ENCODE assay signal across 27 cellular contexts in genomic region chr2:192888090-192888489, GRCh38.
"Had no signal": no experiment of that assay in that cellular context is flagged by ENCODE, and none has a peak within 500 bp of the region (broad histone marks: within the 10 kb centered on the region; RNA-seq: fewer than 3 reads in every experiment).

No MANE protein-coding gene starts in this region.

- DNase-seq: activated CD4-positive, alpha-beta T cell treated with anti-CD3 and anti-CD28 coated beads, Interleukin-2, amount 10 ng/mL, durations not matched to agents 24 days and 14 days; activated CD4-positive, alpha-beta T cell treated with anti-CD3 and anti-CD28 coated beads, Interleukin-2, amount 50 U/mL, for 4 hours; activated CD8-positive, alpha-beta T cell treated with anti-CD3 and anti-CD28 coated beads for 36 hours; activated gamma-delta T cell treated with Interleukin-2 at 50 U/mL for 16 hours; activated naive CD4-positive, alpha-beta T cell treated with anti-CD3 and anti-CD28 coated beads for 36 hours; activated T-cell treated with anti-CD3 and anti-CD28 coated beads, Interleukin-2, amount 50 U/mL, for 24 hours; aorta; brain microvascular endothelial cell; Karpas-422; NCI-H1105; NCI-H187 treated with DMSO at 0.1 percent for 48 hours; NCI-H2171 treated with DMSO at 0.1 percent for 48 hours; NCI-H345; NCI-H524 treated with DMSO at 0.1 percent for 48 hours; NCI-H748 treated with DMSO at 0.1 percent for 48 hours; NK-92 treated with Interleukin-12 subunit alpha and Interleukin-12 subunit beta, amount 100 ng/mL, for 24 hours; OCI-M1; SHP77; SJCRH30 had no signal

- H3K9me3 ChIP-seq: SJCRH30 had no signal

- H3K4me1 Mint-ChIP-seq: activated CD4-positive, alpha-beta T cell treated with anti-CD3 and anti-CD28 coated beads, Interleukin-2, amount 10 ng/mL, durations not matched to agents 24 days and 14 days; central memory CD8-positive, alpha-beta T cell had no signal

- H3K27ac Mint-ChIP-seq: activated CD4-positive, alpha-beta T cell treated with anti-CD3 and anti-CD28 coated beads, Interleukin-2, amount 10 ng/mL, durations not matched to agents 24 days and 14 days; activated CD8-positive, alpha-beta T cell treated with anti-CD3 and anti-CD28 coated beads for 36 hours; activated naive CD4-positive, alpha-beta T cell treated with anti-CD3 and anti-CD28 coated beads for 36 hours; activated naive CD4-positive, alpha-beta T cell treated with anti-CD3 and anti-CD28 coated beads, Interleukin-2, amount 50 U/mL, for 72 hours; activated T-cell treated with anti-CD3 and anti-CD28 coated beads, Interleukin-2, amount 50 U/mL, for 24 hours; activated T-helper 1 cell treated with anti-CD3 and anti-CD28 coated beads, Interleukin-12 subunit alpha, Interleukin-12 subunit beta, Interleukin-2, Interleukin-4 antibody, amounts not matched to agents 30 ng/mL and 10 ng/mL and 1 ng/mL, durations not matched to agents 14 hours and 24 hours and 36 hours; T-helper 1 cell treated with Interleukin-12 subunit alpha and Interleukin-12 subunit beta and Interleukin-4 antibody, amounts not matched to agents 30 μg/mL and 1 μg/mL, for 36 hours; T-helper 2 cell treated with Interferon-gamma antibody and Interleukin-4, amounts not matched to agents 5 μg/mL and 100 μg/mL, for 36 hours had no signal

- H3K27me3 ChIP-seq: brain microvascular endothelial cell, cardiac muscle cell, SJCRH30 had no signal

- H3K4me3 ChIP-seq: cardiac muscle cell, SJCRH30, SK-N-MC had no signal

- H3K4me1 ChIP-seq: SJCRH30 had no signal

- H3K36me3 ChIP-seq: brain microvascular endothelial cell, cardiac muscle cell, SJCRH30 had no signal

- ATAC-seq: activated CD8-positive, alpha-beta T cell treated with anti-CD3 and anti-CD28 coated beads for 36 hours; activated naive CD4-positive, alpha-beta T cell treated with anti-CD3 and anti-CD28 coated beads, Interleukin-2, amount 50 U/mL, for 72 hours had no signal

- H3K9me3 Mint-ChIP-seq: activated CD4-positive, alpha-beta T cell treated with anti-CD3 and anti-CD28 coated beads, Interleukin-2, amount 10 ng/mL, durations not matched to agents 24 days and 14 days; activated CD8-positive, alpha-beta T cell treated with anti-CD3 and anti-CD28 coated beads for 36 hours; activated naive CD4-positive, alpha-beta T cell treated with anti-CD3 and anti-CD28 coated beads for 36 hours; activated T-cell treated with anti-CD3 and anti-CD28 coated beads, Interleukin-2, amount 50 U/mL, for 24 hours; activated T-helper 1 cell treated with anti-CD3 and anti-CD28 coated beads, Interleukin-12 subunit alpha, Interleukin-12 subunit beta, Interleukin-2, Interleukin-4 antibody, amounts not matched to agents 30 ng/mL and 10 ng/mL and 1 ng/mL, durations not matched to agents 14 hours and 24 hours and 36 hours; T-helper 1 cell treated with Interleukin-12 subunit alpha and Interleukin-12 subunit beta and Interleukin-4 antibody, amounts not matched to agents 30 μg/mL and 1 μg/mL, for 36 hours; T-helper 2 cell treated with Interferon-gamma antibody and Interleukin-4, amounts not matched to agents 5 μg/mL and 100 μg/mL, for 36 hours had no signal

- FAIRE-seq: TTC549 had no signal

- H3K4me3 Mint-ChIP-seq: activated CD4-positive, alpha-beta T cell treated with anti-CD3 and anti-CD28 coated beads, Interleukin-2, amount 10 ng/mL, durations not matched to agents 24 days and 14 days; activated CD8-positive, alpha-beta T cell treated with anti-CD3 and anti-CD28 coated beads for 36 hours; activated naive CD4-positive, alpha-beta T cell treated with anti-CD3 and anti-CD28 coated beads for 36 hours; activated T-cell treated with anti-CD3 and anti-CD28 coated beads, Interleukin-2, amount 50 U/mL, for 24 hours; activated T-helper 1 cell treated with anti-CD3 and anti-CD28 coated beads, Interleukin-12 subunit alpha, Interleukin-12 subunit beta, Interleukin-2, Interleukin-4 antibody, amounts not matched to agents 30 ng/mL and 10 ng/mL and 1 ng/mL, durations not matched to agents 14 hours and 24 hours and 36 hours; central memory CD8-positive, alpha-beta T cell; T-helper 1 cell treated with Interleukin-12 subunit alpha and Interleukin-12 subunit beta and Interleukin-4 antibody, amounts not matched to agents 30 μg/mL and 1 μg/mL, for 36 hours; T-helper 2 cell treated with Interferon-gamma antibody and Interleukin-4, amounts not matched to agents 5 μg/mL and 100 μg/mL, for 36 hours had no signal

- H3K27me3 Mint-ChIP-seq: activated CD4-positive, alpha-beta T cell treated with anti-CD3 and anti-CD28 coated beads, Interleukin-2, amount 10 ng/mL, durations not matched to agents 24 days and 14 days; activated CD8-positive, alpha-beta T cell treated with anti-CD3 and anti-CD28 coated beads for 36 hours; activated T-cell treated with anti-CD3 and anti-CD28 coated beads, Interleukin-2, amount 50 U/mL, for 24 hours; central memory CD8-positive, alpha-beta T cell had no signal

- H3K27ac ChIP-seq: brain microvascular endothelial cell, cardiac muscle cell, SJCRH30, SK-N-MC had no signal

- H3K36me3 Mint-ChIP-seq: activated naive CD4-positive, alpha-beta T cell treated with anti-CD3 and anti-CD28 coated beads, Interleukin-2, amount 50 U/mL, for 72 hours had no signal
